In genomic region chr10:85908462-85908861, GRCh38 we compare ENCODE assay signal across 9 cellular contexts.
"Had no signal": no experiment of that assay in that cellular context is flagged by ENCODE, and none has a peak within 500 bp of the region (broad histone marks: within the 10 kb centered on the region; RNA-seq: fewer than 3 reads in every experiment).

No MANE protein-coding gene starts in this region.

- ATAC-seq: HCT116 had no signal

- H3K36me3 ChIP-seq: HAP-1 had no signal

- H3K27ac ChIP-seq: GM23248, HL-60 had no signal

- H3K9ac ChIP-seq: GM23248 had no signal

- H3K4me3 ChIP-seq: GM23248, HAP-1 had no signal

- H3K4me1 ChIP-seq: HAP-1 had no signal

- H2AFZ ChIP-seq: GM23248 had no signal

- DNase-seq: GM23248, GOT3, H7, HFFc6, Kasumi-1, KG1 had no signal

- H3K9me3 ChIP-seq: HAP-1 had no signal
